In genomic region chr5:133117166-133117929, GRCh38 we compare ENCODE assay signal across 20 cellular contexts.
"Had no signal": no experiment of that assay in that cellular context is flagged by ENCODE, and none has a peak within 500 bp of the region (broad histone marks: within the 10 kb centered on the region; RNA-seq: fewer than 3 reads in every experiment).

No MANE protein-coding gene starts in this region.

- H3K9me3 ChIP-seq: breast epithelium, colonic mucosa, esophagus squamous epithelium, heart right ventricle had no signal

- H3K36me3 ChIP-seq: breast epithelium, colonic mucosa, esophagus squamous epithelium, heart right ventricle had no signal

- H3K27ac ChIP-seq: breast epithelium, colonic mucosa, dorsolateral prefrontal cortex, esophagus squamous epithelium, heart right ventricle, VCaP had no signal

- H3K4me1 ChIP-seq: breast epithelium, heart right ventricle had no signal

- DNase-seq: activated CD4-positive, alpha-beta memory T cell treated with anti-CD3 and anti-CD28 coated beads, Interleukin-2, amount 10 ng/mL, durations not matched to agents 7 days and 5 days; activated CD4-positive, alpha-beta T cell treated with anti-CD3 and anti-CD28 coated beads, Interleukin-2, amount 10 ng/mL, durations not matched to agents 24 days and 14 days; activated naive CD4-positive, alpha-beta T cell treated with anti-CD3 and anti-CD28 coated beads for 36 hours; activated naive CD8-positive, alpha-beta T cell treated with anti-CD3 and anti-CD28 coated beads, Interleukin-2, amount 10 ng/mL, durations not matched to agents 7 days and 5 days; activated T-cell treated with anti-CD3 and anti-CD28 coated beads, Interleukin-2, amount 50 U/mL, for 4 hours; amniotic stem cell; colonic mucosa; esophagus squamous epithelium; heart right ventricle; left colon; mesendoderm; naive thymus-derived CD4-positive, alpha-beta T cell; stimulated activated CD4-positive, alpha-beta T cell treated with anti-CD3 and anti-CD28 coated beads, Interleukin-12 subunit alpha, Interleukin-12 subunit beta, amount 100 ng/mL, for 4 hours; T-cell; trophoblast cell had no signal

- H3K27me3 ChIP-seq: breast epithelium, colonic mucosa, dorsolateral prefrontal cortex, esophagus squamous epithelium had no signal

- ATAC-seq: activated CD4-positive, CD25-positive, alpha-beta regulatory T cell treated with anti-CD3 and anti-CD28 coated beads, Interleukin-2, amount 50 U/mL, for 24 hours; activated T-cell treated with anti-CD3 and anti-CD28 coated beads, Interleukin-2, amount 50 U/mL, for 4 hours; heart right ventricle; left colon; naive thymus-derived CD4-positive, alpha-beta T cell; stimulated activated effector memory CD8-positive, alpha-beta T cell treated with anti-CD3 and anti-CD28 coated beads, Interleukin-12 subunit alpha, Interleukin-12 subunit beta, amount 100 ng/mL, for 72 hours; T-cell had no signal

- H3K4me3 ChIP-seq: breast epithelium, colonic mucosa, dorsolateral prefrontal cortex, esophagus squamous epithelium, heart right ventricle had no signal
